In the genomic region with DNA sequence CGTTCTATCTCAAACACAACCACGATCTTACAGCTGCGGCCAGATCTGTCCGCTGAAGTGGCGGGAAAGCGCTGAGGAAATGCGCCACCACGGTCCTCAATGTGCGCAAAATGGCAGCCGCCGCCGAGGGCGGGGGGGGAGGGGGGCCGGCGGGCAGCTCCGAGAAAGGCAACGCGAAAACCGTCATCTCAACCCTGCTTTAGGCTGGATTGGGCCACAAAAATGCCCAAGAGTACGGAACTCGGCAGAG, we compare ENCODE assay signal across 8 cellular contexts. TPM values are rescaled to one million over a fixed set of nuclear protein-coding genes. Genes with fewer than 3 reads are reported as not detected.
DNase-seq lines count a peak whose midpoint lies in the region; ATAC-seq, FAIRE-seq and TF ChIP-seq lines count a peak whose summit lies in the region.

No MANE protein-coding gene starts in this region.

- no peaks in the 10 kb centered on the region for H3K9me3 ChIP-seq in keratinocyte (ENCODE audit: control insufficient read depth, low read depth, low read length)

- no peaks in the 10 kb centered on the region for H3K9me1 ChIP-seq in keratinocyte (ENCODE audit: control insufficient read depth, extremely low read depth, insufficient read depth, low read length)

- H3K27me3 ChIP-seq in keratinocyte (ENCODE audit: control insufficient read depth, extremely low read depth, insufficient read depth, low read length): no peaks in the 10 kb centered on the region

- H3K9me3 Mint-ChIP-seq in MCF 10A (ENCODE audit: unreplicated experiment): no peaks in the 10 kb centered on the region

- no peaks in the 10 kb centered on the region for H3K27me3 Mint-ChIP-seq in MCF 10A (ENCODE audit: insufficient read depth, unreplicated experiment)

- BruUV-seq in MCF 10A (replicated peaks; lab: Mats Ljungman, UMichigan): TSS peak; percentile 54

- peak overlapping the region; percentile 78 for H2AFZ ChIP-seq in keratinocyte (ENCODE audit: control insufficient read depth, low read length)

- peaks cover 54% of the 10 kb centered on the region for H3K79me2 ChIP-seq in keratinocyte (ENCODE audit: control insufficient read depth, insufficient read depth, low read length)

- H3K27ac ChIP-seq in keratinocyte (ENCODE audit: control insufficient read depth, insufficient read depth, low read length): peak overlapping the region; percentile 99

- H3K4me1 ChIP-seq in keratinocyte (ENCODE audit: control insufficient read depth, extremely low read depth, insufficient read depth, low read length): peaks cover 30% of the 10 kb centered on the region

- intact Hi-C loops in MCF 10A (cut with micrococcal nuclease): loop anchor here (1.0 to 5.0 kb wide), 3 partner anchors 28 to 477 kb away; a partner anchor contains a TSS

- H3K4me2 ChIP-seq in keratinocyte (ENCODE audit: control insufficient read depth, extremely low read depth, insufficient read depth, low read depth, low read length): no peak overlapping the region

- peaks cover 30% of the 10 kb centered on the region for H3K4me1 Mint-ChIP-seq in MCF 10A (ENCODE audit: insufficient read depth, unreplicated experiment)

- H3K27ac Mint-ChIP-seq in MCF 10A (ENCODE audit: low read depth, unreplicated experiment): peak overlapping the region; percentile 97

- POLR2A ChIA-PET in MCF 10A (lab: Yijun Ruan, JAX): interaction anchor here (0.5 to 3.0 kb wide), 47 partner anchors 9 to 1550 kb away, joined by 3 to 88 read pairs (median 7); a partner anchor contains a TSS

- dilution Hi-C loops in keratinocyte (cut with MboI; ENCODE audit: extremely low pct_ligation_motif_present, low sequenced_read_pairs): no loop called here

- peak; percentile 48 for ATAC-seq in GM21723 (IDR thresholded peaks at IDR 0.05; ENCODE audit: unreplicated experiment)

- peak overlapping the region; percentile 90 for H3K4me3 Mint-ChIP-seq in MCF 10A (ENCODE audit: unreplicated experiment)

- H3K36me3 Mint-ChIP-seq in MCF 10A (ENCODE audit: insufficient read depth, unreplicated experiment): peaks cover 58% of the 10 kb centered on the region

- CTCF ChIA-PET in MCF 10A (lab: Yijun Ruan, JAX): interaction anchor here (0.6 to 1.0 kb wide), 2 partner anchors 25 to 74 kb away, joined by 3 read pairs; no protein-coding TSS in a partner anchor

- H3K36me3 ChIP-seq in keratinocyte (ENCODE audit: control insufficient read depth in 2 of 2, extremely low read depth in 1 of 2, insufficient read depth in 2 of 2, low read length in 2 of 2): peaks cover 19 to 40% of the 10 kb centered on the region in 2 experiments

- DNase-seq in EH (ENCODE audit: low read depth): peak; percentile 66
- no peak for DNase-seq in LNCaP clone FGC (ENCODE audit: low read depth)
- peak; percentile 63 for DNase-seq in T-helper 22 cell (ENCODE audit: low read depth)
- peak; percentile 54 for DNase-seq in MCF 10A (ENCODE audit: unreplicated experiment)
- no peak for DNase-seq in keratinocyte (ENCODE audit: low read depth, low spot score)
- peak; percentile 82 for DNase-seq in stimulated activated CD4-positive, alpha-beta T cell treated with anti-CD3 and anti-CD28 coated beads, Interleukin-15, amount 100 ng/mL, for 24 hours
- no peak for DNase-seq in EL

- H3K9ac ChIP-seq in keratinocyte (ENCODE audit: control insufficient read depth, extremely low read depth, insufficient read depth, low read length): peak overlapping the region; percentile 100

- FAIRE-seq in keratinocyte (lab: Jason Lieb, UNC): no peak

- H3K4me3 ChIP-seq in LNCaP clone FGC (ENCODE audit: low read depth, low read length) (peak overlapping the region; percentile 91), keratinocyte (ENCODE audit: control insufficient read depth in 2 of 3, extremely low read depth in 1 of 3, insufficient read depth in 2 of 3, low read depth in 1 of 3, low read length in 3 of 3) (peak overlapping the region; percentile 80 to 98 (median 83))

- H4K20me1 ChIP-seq in keratinocyte (ENCODE audit: control insufficient read depth, extremely low read depth, insufficient read depth, low read length): peaks cover 31% of the 10 kb centered on the region

- TF ChIP-seq CTCF in LNCaP clone FGC (IDR thresholded peaks at IDR 0.05; ENCODE audit: control insufficient read depth, extremely low read depth, insufficient read depth): no peak
- TF ChIP-seq CTCF in MCF 10A (IDR thresholded peaks at IDR 0.05; ENCODE audit: unreplicated experiment): no peak
- TF ChIP-seq CTCF in keratinocyte (optimal IDR thresholded peaks at IDR 0.05 in 1 of 3, IDR thresholded peaks at IDR 0.05 in 1 of 3, conservative IDR thresholded peaks at IDR 0.05 in 1 of 3; ENCODE audit: extremely low read depth in 1 of 3, insufficient read depth in 2 of 3, low read length in 3 of 3): no peak

RNA-seq across cellular contexts. Expression of a gene that starts 0.4 kb away (rescaled TPM):
- total RNA-seq in MCF 10A (2022): 196 and 275 TPM in 2 replicates
- polyA plus RNA-seq in keratinocyte: 193 to 316 TPM (median 229 TPM) in 3 replicates
- polyA plus RNA-seq in keratinocyte (2011; ENCODE audit: low read depth): 70.5 TPM
- polyA plus RNA-seq in keratinocyte (2011; cell fraction: cytosol; rRNA removed): 126 and 150 TPM in 2 replicates
- 166 and 255 TPM in 2 replicates for polyA plus RNA-seq in keratinocyte (2011; cell fraction: nucleus; rRNA removed)
- polyA plus RNA-seq in keratinocyte (2012; ENCODE audit: low replicate concordance): 72.0 and 168 TPM in 2 replicates
- polyA minus RNA-seq in keratinocyte: 87.9 to 182 TPM (median 109 TPM) in 3 replicates
- 75.2 TPM for polyA minus RNA-seq in keratinocyte (2011; cell fraction: cytosol; rRNA and poly(A)+ RNA removed)
- 42.4 and 62.1 TPM in 2 replicates for polyA minus RNA-seq in keratinocyte (2011; cell fraction: nucleus; rRNA and poly(A)+ RNA removed)

RNA-seq across cellular contexts. Expression of a gene that starts 27.3 kb away (rescaled TPM):
- 14.8 and 18.5 TPM in 2 replicates for total RNA-seq in MCF 10A (2022)
- 17.3 to 29.1 TPM (median 20.2 TPM) in 3 replicates for polyA plus RNA-seq in keratinocyte
- polyA plus RNA-seq in keratinocyte (2011; ENCODE audit: low read depth): 13.8 TPM
- 16.6 and 26.0 TPM in 2 replicates for polyA plus RNA-seq in keratinocyte (2011; cell fraction: cytosol; rRNA removed)
- 7.9 and 9.8 TPM in 2 replicates for polyA plus RNA-seq in keratinocyte (2011; cell fraction: nucleus; rRNA removed)
- polyA plus RNA-seq in keratinocyte (2012; ENCODE audit: low replicate concordance): 11.6 and 20.7 TPM in 2 replicates
- polyA minus RNA-seq in keratinocyte: 3.7 to 6.0 TPM (median 4.2 TPM) in 3 replicates
- polyA minus RNA-seq in keratinocyte (2011; cell fraction: cytosol; rRNA and poly(A)+ RNA removed): 5.6 TPM
- 3.2 and 3.6 TPM in 2 replicates for polyA minus RNA-seq in keratinocyte (2011; cell fraction: nucleus; rRNA and poly(A)+ RNA removed)

Comparison
In these comparisons a context has a peak if more than half of its experiments do, and no peak if none do; other contexts are left out.
1. DNase-seq: peak in EH (single experiment), T-helper 22 cell (single experiment), MCF 10A (single experiment) and stimulated activated CD4-positive, alpha-beta T cell treated with anti-CD3 and anti-CD28 coated beads, Interleukin-15, amount 100 ng/mL, for 24 hours (single experiment); none in LNCaP clone FGC (single experiment), keratinocyte (single experiment) and EL (single experiment).